In the genomic region with DNA sequence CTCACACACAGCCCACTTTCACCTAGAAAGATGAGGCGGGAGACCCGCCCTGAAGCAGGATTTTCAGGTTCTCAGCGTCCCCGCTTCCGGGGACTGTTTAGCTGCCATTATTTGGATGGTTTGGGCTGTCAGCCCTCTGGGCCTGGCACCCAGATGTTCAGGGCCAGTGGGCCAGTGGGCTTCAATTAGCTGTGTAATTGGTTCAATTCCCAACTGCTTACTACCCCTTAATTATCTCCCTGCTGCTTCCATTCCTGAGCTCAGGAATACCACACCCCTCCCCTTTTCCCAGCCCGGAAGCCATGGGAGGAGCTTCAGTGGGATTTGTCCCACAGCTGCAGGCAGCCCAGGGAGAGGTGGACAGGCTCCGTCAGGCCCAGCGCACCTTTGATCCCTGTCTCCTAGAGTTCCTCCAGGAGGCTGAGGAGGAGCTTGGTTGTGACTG, we compare ENCODE assay signal across 25 cellular contexts.
A peak's percentile ranks its signal among the peaks of the same experiment; 100 is the strongest.
DNase-seq lines count a peak whose midpoint lies in the region; ATAC-seq and TF ChIP-seq lines count a peak whose summit lies in the region.
"Had no signal": no experiment of that assay in that cellular context is flagged by ENCODE, and none has a peak within 500 bp of the region (broad histone marks: within the 10 kb centered on the region; RNA-seq: fewer than 3 reads in every experiment).

No MANE protein-coding gene starts in this region.

- H3K4me1 Mint-ChIP-seq in Caco-2 (ENCODE audit: low read depth, unreplicated experiment): peaks cover 12% of the 10 kb centered on the region
- H3K4me1 Mint-ChIP-seq: stimulated activated memory B cell treated with anti-CD40 and anti-IgM and Interleukin-4, amounts not matched to agents 10 μg/mL and 1 μg/mL and 100 μg/mL, for 72 hours; T-helper 17 cell had no signal

- ATAC-seq in left colon (peak; percentile 83), HG02981 (IDR thresholded peaks at IDR 0.05; ENCODE audit: unreplicated experiment) (no peak)
- ATAC-seq: activated CD8-positive, alpha-beta T cell treated with anti-CD3 and anti-CD28 coated beads for 36 hours; stimulated activated memory B cell treated with anti-CD40 and anti-IgM and Interleukin-4, amounts not matched to agents 10 μg/mL and 1 μg/mL and 100 μg/mL, for 72 hours; T-helper 17 cell had no signal

- no peak overlapping the region for H3K27ac Mint-ChIP-seq in Caco-2 (ENCODE audit: unreplicated experiment)
- H3K27ac Mint-ChIP-seq: activated CD8-positive, alpha-beta T cell treated with anti-CD3 and anti-CD28 coated beads for 36 hours; stimulated activated memory B cell treated with anti-CD40 and anti-IgM and Interleukin-4, amounts not matched to agents 10 μg/mL and 1 μg/mL and 100 μg/mL, for 72 hours; T-helper 17 cell had no signal

- H3K4me1 ChIP-seq in Caco-2: peaks cover 20% of the 10 kb centered on the region
- H3K4me1 ChIP-seq: BLaER1 treated with 17β-estradiol and CSF1 and Interleukin-3, amounts not matched to agents 10 nM and 100 nM; esophagus muscularis mucosa; left ventricle myocardium inferior; testis had no signal

- peak; percentile 24 to 82 for DNase-seq in Caco-2
- peak; percentile 98 to 100 for DNase-seq in NCI-H526 (lab: John Stamatoyannopoulos, UW)
- DNase-seq in dermis blood vessel endothelial cell: peak; percentile 13
- peak in 1 of 2 donors; percentile 8 for DNase-seq in left colon
- no peak for DNase-seq in NCI-H2107 (lab: John Stamatoyannopoulos, UW)
- DNase-seq in foreskin melanocyte: no peak
- no peak for DNase-seq in superior temporal gyrus (ENCODE audit: extremely low spot score)
- DNase-seq: activated CD8-positive, alpha-beta T cell treated with anti-CD3 and anti-CD28 coated beads for 36 hours; activated naive CD4-positive, alpha-beta T cell; activated T-cell treated with anti-CD3 and anti-CD28 coated beads, Interleukin-2, amount 50 U/mL, for 1 hour; Calu3; effector CD4-positive, alpha-beta T cell; left ventricle myocardium inferior; midbrain; NCI-H1092 treated with DMSO at 0.1 percent for 48 hours; NCI-H2081; SHP77 treated with DMSO at 0.1 percent for 48 hours; stimulated activated CD4-positive, alpha-beta T cell treated with anti-CD3 and anti-CD28 coated beads, Interleukin-1b, Interleukin-23, amount 100 ng/mL, for 48 hours; T-helper 17 cell; testis had no signal

- TF ChIP-seq CTCF in Caco-2 (IDR thresholded peaks at IDR 0.05; ENCODE audit: insufficient read depth in 1 of 2, low read depth in 1 of 2, low read length in 1 of 2, severe bottlenecking in 1 of 2, unreplicated experiment in 1 of 2): no peak

- no peaks in the 10 kb centered on the region; the same call in 1 of the 2 replicates for H3K36me3 ChIP-seq in Caco-2 (ENCODE audit: control insufficient read depth, insufficient read depth, low read length)
- H3K36me3 ChIP-seq: BLaER1 treated with 17β-estradiol and CSF1 and Interleukin-3, amounts not matched to agents 10 nM and 100 nM; esophagus muscularis mucosa; left ventricle myocardium inferior had no signal

- no peak overlapping the region for H3K4me3 ChIP-seq in Caco-2 (ENCODE audit: low read depth, low read length)
- H3K4me3 ChIP-seq: BLaER1 treated with 17β-estradiol and CSF1 and Interleukin-3, amounts not matched to agents 10 nM and 100 nM; esophagus muscularis mucosa; left ventricle myocardium inferior; testis had no signal

- H3K27me3 Mint-ChIP-seq in Caco-2 (ENCODE audit: insufficient read depth, unreplicated experiment): no peaks in the 10 kb centered on the region
- H3K27me3 Mint-ChIP-seq: activated CD8-positive, alpha-beta T cell treated with anti-CD3 and anti-CD28 coated beads for 36 hours; stimulated activated memory B cell treated with anti-CD40 and anti-IgM and Interleukin-4, amounts not matched to agents 10 μg/mL and 1 μg/mL and 100 μg/mL, for 72 hours; T-helper 17 cell had no signal

- H3K9me3 Mint-ChIP-seq in Caco-2 (ENCODE audit: unreplicated experiment): peaks cover 9% of the 10 kb centered on the region
- H3K9me3 Mint-ChIP-seq: activated CD8-positive, alpha-beta T cell treated with anti-CD3 and anti-CD28 coated beads for 36 hours; nephron; stimulated activated memory B cell treated with anti-CD40 and anti-IgM and Interleukin-4, amounts not matched to agents 10 μg/mL and 1 μg/mL and 100 μg/mL, for 72 hours had no signal

- intact Hi-C loops in Caco-2 (cut with micrococcal nuclease; ENCODE audit: unreplicated experiment): no loop called here
- intact Hi-C loops in left colon (cut with DNase I, micrococcal nuclease): no loop called here

- no peak overlapping the region for H3K4me3 Mint-ChIP-seq in Caco-2 (ENCODE audit: unreplicated experiment)
- H3K4me3 Mint-ChIP-seq: activated CD8-positive, alpha-beta T cell treated with anti-CD3 and anti-CD28 coated beads for 36 hours; stimulated activated memory B cell treated with anti-CD40 and anti-IgM and Interleukin-4, amounts not matched to agents 10 μg/mL and 1 μg/mL and 100 μg/mL, for 72 hours; T-helper 17 cell had no signal

- POLR2A ChIA-PET in Caco-2 (lab: Charles Lee): no interaction called here

- no TSS peak for BruUV-seq in Caco-2 (replicated peaks; lab: Mats Ljungman, UMichigan)

- peaks cover 5% of the 10 kb centered on the region for H3K36me3 Mint-ChIP-seq in Caco-2 (ENCODE audit: insufficient read depth, unreplicated experiment)
- H3K36me3 Mint-ChIP-seq: stimulated activated memory B cell treated with anti-CD40 and anti-IgM and Interleukin-4, amounts not matched to agents 10 μg/mL and 1 μg/mL and 100 μg/mL, for 72 hours had no signal

- no peaks in the 10 kb centered on the region for H3K9me3 ChIP-seq in Caco-2
- H3K9me3 ChIP-seq: BLaER1 treated with 17β-estradiol and CSF1 and Interleukin-3, amounts not matched to agents 10 nM and 100 nM; esophagus muscularis mucosa; left ventricle myocardium inferior; testis had no signal

- CTCF ChIA-PET in Caco-2 (lab: Charles Lee): interaction anchor here (1.3 kb wide), 1 partner anchor 113 kb away, joined by 4 read pairs; no protein-coding TSS in a partner anchor

- no peaks in the 10 kb centered on the region for H3K27me3 ChIP-seq in Caco-2 (replicated peaks; ENCODE audit: control insufficient read depth, insufficient read depth, low read length)
- H3K27me3 ChIP-seq: BLaER1 treated with 17β-estradiol and CSF1 and Interleukin-3, amounts not matched to agents 10 nM and 100 nM; esophagus muscularis mucosa; testis had no signal

Comparison
In these comparisons a context has a peak if more than half of its experiments do, and no peak if none do; other contexts are left out.
1. DNase-seq: peak in Caco-2 (2 of 2), NCI-H526 (2 of 2) and dermis blood vessel endothelial cell (single experiment); none in NCI-H2107 (single experiment), foreskin melanocyte (single experiment) and superior temporal gyrus (single experiment).